Comparison of ENCODE assay signal across 27 cellular contexts in genomic region chr14:101552786-101553231, GRCh38. TPM values are rescaled to one million over a fixed set of nuclear protein-coding genes. Genes with fewer than 3 reads are reported as not detected.
"Had no signal": no experiment of that assay in that cellular context is flagged by ENCODE, and none has a peak within 500 bp of the region (broad histone marks: within the 10 kb centered on the region; RNA-seq: fewer than 3 reads in every experiment).

No MANE protein-coding gene starts in this region.

- H3K4me1 ChIP-seq: lower lobe of right lung, prostate gland, right atrium auricular region had no signal

- H3K4me1 Mint-ChIP-seq: activated CD4-positive, alpha-beta memory T cell treated with anti-CD3 and anti-CD28 coated beads, Interleukin-2, amount 10 ng/mL, durations not matched to agents 7 days and 5 days; activated CD8-positive, alpha-beta memory T cell treated with anti-CD3 and anti-CD28 coated beads, Interleukin-2, amount 10 ng/mL, durations not matched to agents 7 days and 5 days; activated T-helper 17 cell treated with anti-CD3 and anti-CD28 coated beads, Interleukin-2, amount 50 U/mL, for 72 hours; endodermal cell; mesothelial cell of epicardium; stimulated activated naive CD8-positive, alpha-beta T cell treated with anti-CD3 and anti-CD28 coated beads, Interleukin-15, amount 100 ng/mL, for 72 hours had no signal

- H3K9me3 ChIP-seq: lower lobe of right lung, prostate gland, right atrium auricular region, suprapubic skin, transverse colon had no signal

- H3K36me3 ChIP-seq: cardiac muscle cell, lower lobe of right lung, prostate gland, right atrium auricular region, suprapubic skin, transverse colon had no signal

- H3K9me3 Mint-ChIP-seq: activated CD4-positive, alpha-beta memory T cell treated with anti-CD3 and anti-CD28 coated beads, Interleukin-2, amount 10 ng/mL, durations not matched to agents 7 days and 5 days; activated naive CD8-positive, alpha-beta T cell treated with anti-CD3 and anti-CD28 coated beads, Interleukin-2, amount 10 ng/mL, durations not matched to agents 7 days and 5 days; activated T-helper 17 cell treated with anti-CD3 and anti-CD28 coated beads, Interleukin-2, amount 50 U/mL, for 72 hours; endodermal cell; mesothelial cell of epicardium; stimulated activated naive CD8-positive, alpha-beta T cell treated with anti-CD3 and anti-CD28 coated beads, Interleukin-15, amount 100 ng/mL, for 72 hours had no signal

- DNase-seq: activated CD4-positive, alpha-beta memory T cell treated with anti-CD3 and anti-CD28 coated beads, Interleukin-2, amount 10 ng/mL, durations not matched to agents 7 days and 5 days; activated CD4-positive, alpha-beta T cell treated with anti-CD3 and anti-CD28 coated beads for 48 hours; activated CD4-positive, CD25-positive, alpha-beta regulatory T cell; activated CD8-positive, alpha-beta memory T cell treated with anti-CD3 and anti-CD28 coated beads, Interleukin-2, amount 10 ng/mL, durations not matched to agents 7 days and 5 days; activated naive CD4-positive, alpha-beta T cell; activated naive CD8-positive, alpha-beta T cell treated with anti-CD3 and anti-CD28 coated beads, Interleukin-2, amount 10 ng/mL, durations not matched to agents 7 days and 5 days; amygdala; endodermal cell; foreskin fibroblast; hippocampal formation; left cardiac atrium; lower lobe of right lung; stimulated activated CD4-positive, alpha-beta T cell treated with anti-CD3 and anti-CD28 coated beads, Interleukin-15, amount 100 ng/mL, for 24 hours; stimulated activated CD4-positive, alpha-beta T cell treated with anti-CD3 and anti-CD28 coated beads, Interleukin-2, amount 100 ng/mL, for 48 hours; stimulated activated naive CD8-positive, alpha-beta T cell treated with anti-CD3 and anti-CD28 coated beads, Interleukin-15, amount 100 ng/mL, for 72 hours; T-helper 1 cell; T-helper 9 cell; transverse colon had no signal

- H3K27ac Mint-ChIP-seq: activated CD4-positive, alpha-beta memory T cell treated with anti-CD3 and anti-CD28 coated beads, Interleukin-2, amount 10 ng/mL, durations not matched to agents 7 days and 5 days; activated CD8-positive, alpha-beta memory T cell treated with anti-CD3 and anti-CD28 coated beads, Interleukin-2, amount 10 ng/mL, durations not matched to agents 7 days and 5 days; activated naive CD8-positive, alpha-beta T cell treated with anti-CD3 and anti-CD28 coated beads, Interleukin-2, amount 10 ng/mL, durations not matched to agents 7 days and 5 days; activated T-helper 17 cell treated with anti-CD3 and anti-CD28 coated beads, Interleukin-2, amount 50 U/mL, for 72 hours; endodermal cell; mesothelial cell of epicardium; stimulated activated naive CD8-positive, alpha-beta T cell treated with anti-CD3 and anti-CD28 coated beads, Interleukin-15, amount 100 ng/mL, for 72 hours had no signal

- FAIRE-seq: islet of Langerhans had no signal

- H3K27me3 ChIP-seq: right atrium auricular region had no signal

- H3K4me3 Mint-ChIP-seq: activated CD4-positive, alpha-beta memory T cell treated with anti-CD3 and anti-CD28 coated beads, Interleukin-2, amount 10 ng/mL, durations not matched to agents 7 days and 5 days; activated CD8-positive, alpha-beta memory T cell treated with anti-CD3 and anti-CD28 coated beads, Interleukin-2, amount 10 ng/mL, durations not matched to agents 7 days and 5 days; activated naive CD8-positive, alpha-beta T cell treated with anti-CD3 and anti-CD28 coated beads, Interleukin-2, amount 10 ng/mL, durations not matched to agents 7 days and 5 days; activated T-helper 17 cell treated with anti-CD3 and anti-CD28 coated beads, Interleukin-2, amount 50 U/mL, for 72 hours; endodermal cell; mesothelial cell of epicardium; stimulated activated naive CD8-positive, alpha-beta T cell treated with anti-CD3 and anti-CD28 coated beads, Interleukin-15, amount 100 ng/mL, for 72 hours had no signal

- ATAC-seq: activated CD8-positive, alpha-beta memory T cell treated with anti-CD3 and anti-CD28 coated beads, Interleukin-2, amount 10 ng/mL, durations not matched to agents 7 days and 5 days; activated T-helper 17 cell treated with anti-CD3 and anti-CD28 coated beads, Interleukin-2, amount 50 U/mL, for 72 hours; left cardiac atrium; lower lobe of right lung; stimulated activated naive CD8-positive, alpha-beta T cell treated with anti-CD3 and anti-CD28 coated beads, Interleukin-15, amount 100 ng/mL, for 72 hours had no signal

- H3K27ac ChIP-seq: cardiac muscle cell, epithelial cell of prostate, lower lobe of right lung, prostate gland, right atrium auricular region, suprapubic skin, transverse colon had no signal

- H3K36me3 Mint-ChIP-seq: activated CD8-positive, alpha-beta memory T cell treated with anti-CD3 and anti-CD28 coated beads, Interleukin-2, amount 10 ng/mL, durations not matched to agents 7 days and 5 days; activated naive CD8-positive, alpha-beta T cell treated with anti-CD3 and anti-CD28 coated beads, Interleukin-2, amount 10 ng/mL, durations not matched to agents 7 days and 5 days; mesothelial cell of epicardium had no signal

- H3K27me3 Mint-ChIP-seq: activated CD8-positive, alpha-beta memory T cell treated with anti-CD3 and anti-CD28 coated beads, Interleukin-2, amount 10 ng/mL, durations not matched to agents 7 days and 5 days had no signal

- H3K4me3 ChIP-seq: cardiac muscle cell, lower lobe of right lung, prostate gland, right atrium auricular region, suprapubic skin, transverse colon had no signal

RNA-seq across cellular contexts. Expression of gene DIO3, which starts 8.5 kb away (rescaled TPM):
- total RNA-seq: activated CD4-positive, alpha-beta memory T cell treated with anti-CD3 and anti-CD28 coated beads, Interleukin-2, amount 10 ng/mL, durations not matched to agents 7 days and 5 days; activated CD8-positive, alpha-beta memory T cell treated with anti-CD3 and anti-CD28 coated beads, Interleukin-2, amount 10 ng/mL, durations not matched to agents 7 days and 5 days; activated naive CD8-positive, alpha-beta T cell treated with anti-CD3 and anti-CD28 coated beads, Interleukin-2, amount 10 ng/mL, durations not matched to agents 7 days and 5 days; activated T-helper 17 cell treated with anti-CD3 and anti-CD28 coated beads, Interleukin-2, amount 50 U/mL, for 72 hours; myocyte had no signal
- polyA plus RNA-seq: cardiac muscle cell had no signal
